ENCODE assay signal across 17 cellular contexts in the genomic region with DNA sequence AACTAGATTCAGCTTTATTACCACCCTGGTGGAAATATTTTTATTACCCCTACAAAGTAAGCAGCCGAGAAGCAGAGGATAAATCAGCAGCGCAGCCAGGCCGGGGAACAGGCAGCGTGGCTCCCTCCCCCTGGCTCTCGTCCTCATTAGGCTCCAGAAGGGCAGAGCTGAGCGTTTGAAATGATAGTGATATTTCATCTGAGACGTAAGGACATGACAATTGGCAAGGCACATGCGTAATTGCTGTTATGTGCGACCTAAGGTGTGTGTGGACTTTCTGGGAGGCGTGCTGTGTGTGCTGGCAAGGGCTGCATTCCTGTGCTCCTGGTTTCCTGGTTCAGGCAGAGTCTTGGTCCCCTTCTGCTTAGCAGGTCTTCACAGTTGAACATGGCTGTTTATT.
DNase-seq lines count a peak whose midpoint lies in the region; ATAC-seq and TF ChIP-seq lines count a peak whose summit lies in the region.
"Had no signal": no experiment of that assay in that cellular context is flagged by ENCODE, and none has a peak within 500 bp of the region (broad histone marks: within the 10 kb centered on the region; RNA-seq: fewer than 3 reads in every experiment).

No MANE protein-coding gene starts in this region.

- H3K9me3 Mint-ChIP-seq in progenitor cell of endocrine pancreas (ENCODE audit: low read depth) (no peaks in the 10 kb centered on the region), WTC11 (no peaks in the 10 kb centered on the region)
- H3K9me3 Mint-ChIP-seq: CD8-positive, alpha-beta T cell; GM23338 had no signal

- no peaks in the 10 kb centered on the region for H3K27me3 ChIP-seq in H7 (ENCODE audit: control insufficient read depth, insufficient read depth, low read length)

- H3K36me3 ChIP-seq in H7 (replicated peaks; ENCODE audit: control insufficient read depth, insufficient read depth, low read length): no peaks in the 10 kb centered on the region
- H3K36me3 ChIP-seq: HAP-1 had no signal

- H3K27ac Mint-ChIP-seq in progenitor cell of endocrine pancreas: peak overlapping the region; percentile 46
- H3K27ac Mint-ChIP-seq in WTC11: no peak overlapping the region
- H3K27ac Mint-ChIP-seq: B cell; CD8-positive, alpha-beta T cell; GM23338 had no signal

- H3K4me3 ChIP-seq in H7 (ENCODE audit: insufficient read depth, low read depth, low read length): no peak overlapping the region
- H3K4me3 ChIP-seq: GM23338, HAP-1 had no signal

- DNase-seq in H7 (peak; percentile 32), left kidney (ENCODE audit: low read depth, low spot score) (peak; percentile 63), progenitor cell of endocrine pancreas (ENCODE audit: low spot score, unreplicated experiment) (no peak), WTC11 (ENCODE audit: low spot score) (no peak), dermis blood vessel endothelial cell (no peak)
- no peak for DNase-seq in activated CD4-positive, alpha-beta T cell treated with anti-CD3 and anti-CD28 coated beads for 4 hours
- DNase-seq: CD8-positive, alpha-beta T cell; COR-L47; DMS153; DMS79 treated with DMSO at 0.1 percent for 48 hours; EL had no signal

- H3K36me3 Mint-ChIP-seq in progenitor cell of endocrine pancreas (ENCODE audit: insufficient read depth) (no peaks in the 10 kb centered on the region), WTC11 (no peaks in the 10 kb centered on the region)

- no peak overlapping the region for H3K4me3 Mint-ChIP-seq in progenitor cell of endocrine pancreas (ENCODE audit: low read depth)
- no peak overlapping the region for H3K4me3 Mint-ChIP-seq in WTC11
- H3K4me3 Mint-ChIP-seq: B cell; CD14-positive monocyte; CD8-positive, alpha-beta T cell; GM23338 had no signal

- H3K27me3 Mint-ChIP-seq in progenitor cell of endocrine pancreas (no peaks in the 10 kb centered on the region), WTC11 (ENCODE audit: low read depth) (no peaks in the 10 kb centered on the region)
- H3K27me3 Mint-ChIP-seq: B cell had no signal

- CTCF ChIA-PET in WTC11 (lab: Charles Lee): no interaction called here

- TF ChIP-seq CTCF in progenitor cell of endocrine pancreas (IDR thresholded peaks at IDR 0.05; ENCODE audit: unreplicated experiment) (no peak), WTC11 (IDR thresholded peaks at IDR 0.05) (no peak)

- H3K4me1 Mint-ChIP-seq in progenitor cell of endocrine pancreas (ENCODE audit: low read depth) (peaks cover 3% of the 10 kb centered on the region), WTC11 (peaks cover 13% of the 10 kb centered on the region)
- H3K4me1 Mint-ChIP-seq: CD14-positive monocyte had no signal

- POLR2A ChIA-PET in WTC11 (lab: Charles Lee): no interaction called here

- ATAC-seq in WTC11 (no peak), HG03378 (IDR thresholded peaks at IDR 0.05; ENCODE audit: unreplicated experiment) (no peak)
- ATAC-seq: CD8-positive, alpha-beta T cell; GM23338; HepG2 had no signal

TF ChIP-seq in WTC11, 78 proteins besides CTCF, POLR2A, EP300 and RAD21:
- TF ChIP-seq GRHL2 (CRISPR knock-in tag; IDR thresholded peaks at IDR 0.05; ENCODE audit: insufficient replicate concordance, severe bottlenecking): no peak
- TF ChIP-seq, protein P1, sequence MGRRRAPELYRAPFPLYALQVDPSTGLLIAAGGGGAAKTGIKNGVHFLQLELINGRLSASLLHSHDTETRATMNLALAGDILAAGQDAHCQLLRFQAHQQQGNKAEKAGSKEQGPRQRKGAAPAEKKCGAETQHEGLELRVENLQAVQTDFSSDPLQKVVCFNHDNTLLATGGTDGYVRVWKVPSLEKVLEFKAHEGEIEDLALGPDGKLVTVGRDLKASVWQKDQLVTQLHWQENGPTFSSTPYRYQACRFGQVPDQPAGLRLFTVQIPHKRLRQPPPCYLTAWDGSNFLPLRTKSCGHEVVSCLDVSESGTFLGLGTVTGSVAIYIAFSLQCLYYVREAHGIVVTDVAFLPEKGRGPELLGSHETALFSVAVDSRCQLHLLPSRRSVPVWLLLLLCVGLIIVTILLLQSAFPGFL (CRISPR knock-in tag; IDR thresholded peaks at IDR 0.05; ENCODE audit: borderline replicate concordance): no peak
- TF ChIP-seq MXD4 (CRISPR knock-in tag; IDR thresholded peaks at IDR 0.05; ENCODE audit: borderline replicate concordance): no peak
- TF ChIP-seq RORB (CRISPR knock-in tag; IDR thresholded peaks at IDR 0.05): no peak
- TF ChIP-seq ZNF396 (CRISPR knock-in tag; IDR thresholded peaks at IDR 0.05; ENCODE audit: borderline replicate concordance): no peak
- TF ChIP-seq, protein P2, sequence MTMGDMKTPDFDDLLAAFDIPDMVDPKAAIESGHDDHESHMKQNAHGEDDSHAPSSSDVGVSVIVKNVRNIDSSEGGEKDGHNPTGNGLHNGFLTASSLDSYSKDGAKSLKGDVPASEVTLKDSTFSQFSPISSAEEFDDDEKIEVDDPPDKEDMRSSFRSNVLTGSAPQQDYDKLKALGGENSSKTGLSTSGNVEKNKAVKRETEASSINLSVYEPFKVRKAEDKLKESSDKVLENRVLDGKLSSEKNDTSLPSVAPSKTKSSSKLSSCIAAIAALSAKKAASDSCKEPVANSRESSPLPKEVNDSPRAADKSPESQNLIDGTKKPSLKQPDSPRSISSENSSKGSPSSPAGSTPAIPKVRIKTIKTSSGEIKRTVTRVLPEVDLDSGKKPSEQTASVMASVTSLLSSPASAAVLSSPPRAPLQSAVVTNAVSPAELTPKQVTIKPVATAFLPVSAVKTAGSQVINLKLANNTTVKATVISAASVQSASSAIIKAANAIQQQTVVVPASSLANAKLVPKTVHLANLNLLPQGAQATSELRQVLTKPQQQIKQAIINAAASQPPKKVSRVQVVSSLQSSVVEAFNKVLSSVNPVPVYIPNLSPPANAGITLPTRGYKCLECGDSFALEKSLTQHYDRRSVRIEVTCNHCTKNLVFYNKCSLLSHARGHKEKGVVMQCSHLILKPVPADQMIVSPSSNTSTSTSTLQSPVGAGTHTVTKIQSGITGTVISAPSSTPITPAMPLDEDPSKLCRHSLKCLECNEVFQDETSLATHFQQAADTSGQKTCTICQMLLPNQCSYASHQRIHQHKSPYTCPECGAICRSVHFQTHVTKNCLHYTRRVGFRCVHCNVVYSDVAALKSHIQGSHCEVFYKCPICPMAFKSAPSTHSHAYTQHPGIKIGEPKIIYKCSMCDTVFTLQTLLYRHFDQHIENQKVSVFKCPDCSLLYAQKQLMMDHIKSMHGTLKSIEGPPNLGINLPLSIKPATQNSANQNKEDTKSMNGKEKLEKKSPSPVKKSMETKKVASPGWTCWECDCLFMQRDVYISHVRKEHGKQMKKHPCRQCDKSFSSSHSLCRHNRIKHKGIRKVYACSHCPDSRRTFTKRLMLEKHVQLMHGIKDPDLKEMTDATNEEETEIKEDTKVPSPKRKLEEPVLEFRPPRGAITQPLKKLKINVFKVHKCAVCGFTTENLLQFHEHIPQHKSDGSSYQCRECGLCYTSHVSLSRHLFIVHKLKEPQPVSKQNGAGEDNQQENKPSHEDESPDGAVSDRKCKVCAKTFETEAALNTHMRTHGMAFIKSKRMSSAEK (CRISPR knock-in tag; IDR thresholded peaks at IDR 0.05; ENCODE audit: borderline replicate concordance): no peak

Comparison
In these comparisons a context has a peak if more than half of its experiments do, and no peak if none do; other contexts are left out.
1. DNase-seq: peak in H7 (single experiment) and left kidney (single experiment); none in progenitor cell of endocrine pancreas (single experiment), activated CD4-positive, alpha-beta T cell treated with anti-CD3 and anti-CD28 coated beads for 4 hours (0 of 2), WTC11 (single experiment) and dermis blood vessel endothelial cell (single experiment).